ENCODE assay signal across 8 cellular contexts in the genomic region with DNA sequence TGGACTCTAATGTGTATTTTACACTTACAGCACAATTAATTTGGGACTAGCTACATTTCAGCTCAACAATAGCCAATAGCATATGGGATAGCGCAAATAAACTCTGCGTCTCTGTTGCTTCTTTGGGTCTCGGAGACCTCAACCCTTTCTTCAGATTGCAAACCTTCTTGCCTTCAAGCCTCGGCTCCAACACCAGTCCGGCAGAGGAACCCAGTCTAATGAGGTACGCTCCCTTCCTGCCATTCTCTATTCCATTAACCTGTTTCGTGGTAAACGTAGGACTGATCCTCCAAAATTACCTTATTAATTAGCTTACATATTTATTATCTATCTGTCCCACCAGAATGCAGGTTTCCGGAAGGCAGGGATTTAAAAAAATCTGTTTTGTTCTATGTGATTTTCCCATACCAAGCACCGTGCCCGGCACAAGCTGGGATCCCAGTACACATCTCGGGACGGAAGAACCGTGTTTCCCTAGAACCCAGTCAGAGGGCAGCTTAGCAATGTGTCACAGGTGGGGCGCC. TPM values are rescaled to one million over a fixed set of nuclear protein-coding genes. Genes with fewer than 3 reads are reported as not detected.
DNase-seq lines count a peak whose midpoint lies in the region; ATAC-seq and TF ChIP-seq lines count a peak whose summit lies in the region.

No MANE protein-coding gene starts in this region.

- H2BK120ac ChIP-seq in mesendoderm (ENCODE audit: low read depth, low read length), result no peak overlapping the region

- no peak overlapping the region for H2BK15ac ChIP-seq in mesendoderm (replicated peaks; ENCODE audit: low read depth)

- no peak for DNase-seq in heart left ventricle
- no peak for DNase-seq in Right ventricle myocardium inferior (ENCODE audit: missing footprints)
- no peak for DNase-seq in breast epithelium (ENCODE audit: low spot score in 2 of 2)
- DNase-seq in mesendoderm, result no peak
- no peak for DNase-seq in upper lobe of left lung
- DNase-seq in OCI-M2 (lab: John Stamatoyannopoulos, UW; ENCODE audit: unreplicated experiment), result no peak
- no peak for DNase-seq in left colon

- peaks cover 31% of the 10 kb centered on the region for H3K79me2 ChIP-seq in mesendoderm (ENCODE audit: control insufficient read depth, insufficient read depth, low read length)

- ATAC-seq in heart left ventricle, result no peak
- no peak for ATAC-seq in Right ventricle myocardium inferior
- no peak for ATAC-seq in upper lobe of left lung (ENCODE audit: low FRiP score in 2 of 2)
- no peak for ATAC-seq in GM18519 (IDR thresholded peaks at IDR 0.05; ENCODE audit: low FRiP score, unreplicated experiment)
- no peak for ATAC-seq in left colon

- peak overlapping the region; percentile 45 to 74 (median 60) for H3K4me3 ChIP-seq in heart left ventricle
- peak overlapping the region; percentile 58 to 80 (median 74) for H3K4me3 ChIP-seq in breast epithelium
- peak overlapping the region; percentile 67 for H3K4me3 ChIP-seq in mesendoderm (ENCODE audit: low read length)
- peak overlapping the region; percentile 55 to 81 (median 78) for H3K4me3 ChIP-seq in upper lobe of left lung

- H3K18ac ChIP-seq in mesendoderm (ENCODE audit: low read length), result no peak overlapping the region

- peaks cover 6% of the 10 kb centered on the region for H3K79me1 ChIP-seq in mesendoderm (ENCODE audit: low read length)

- H3K4ac ChIP-seq in mesendoderm (ENCODE audit: low read depth, low read length), result no peak overlapping the region

- H2AK5ac ChIP-seq in mesendoderm (ENCODE audit: low read length), result no peak overlapping the region

- H3K4me1 ChIP-seq in heart left ventricle (peaks cover 0 to 51% (median 2%) of the 10 kb centered on the region in 12 donors), breast epithelium (peaks cover 7 to 8% of the 10 kb centered on the region in 2 donors), mesendoderm (ENCODE audit: control insufficient read depth, low read depth, low read length) (peaks cover 3% of the 10 kb centered on the region), upper lobe of left lung (peaks cover 10 to 23% (median 15%) of the 10 kb centered on the region in 4 donors)

- TF ChIP-seq EP300 in upper lobe of left lung (IDR thresholded peaks at IDR 0.05), result no peak

- no peak overlapping the region for H4K5ac ChIP-seq in mesendoderm (ENCODE audit: low read length)

- H3K9me3 ChIP-seq in heart left ventricle (no peaks in the 10 kb centered on the region), breast epithelium (no peaks in the 10 kb centered on the region), upper lobe of left lung (no peaks in the 10 kb centered on the region)

- no peak overlapping the region for H4K8ac ChIP-seq in mesendoderm (ENCODE audit: low read depth, low read length)

- H3K9ac ChIP-seq in mesendoderm (ENCODE audit: low read length), result peak overlapping the region; percentile 98

- H3K56ac ChIP-seq in mesendoderm (ENCODE audit: low read length), result peak overlapping the region; percentile 97

- H3K36me3 ChIP-seq in heart left ventricle (no peaks in the 10 kb centered on the region), breast epithelium (no peaks in the 10 kb centered on the region), mesendoderm (ENCODE audit: control insufficient read depth, insufficient read depth, low read length) (peaks cover 1% of the 10 kb centered on the region), upper lobe of left lung (no peaks in the 10 kb centered on the region)

- intact Hi-C loops in heart left ventricle (cut with DNase I) (loop anchor here in 4 of 10 donors (5.0 to 10.0 kb wide), 4 partner anchors 148 to 168 kb away; no protein-coding TSS in a partner anchor), Right ventricle myocardium inferior (cut with DNase I) (loop anchor here (5.0 to 10.0 kb wide), 2 partner anchors 100 to 148 kb away; no protein-coding TSS in a partner anchor), breast epithelium (cut with DNase I; ENCODE audit: low total_unique reads) (no loop called here), left colon (cut with DNase I, micrococcal nuclease) (no loop called here)

- TF ChIP-seq POLR2A in heart left ventricle (IDR thresholded peaks at IDR 0.05), result no peak
- no peak for TF ChIP-seq POLR2A in breast epithelium (IDR thresholded peaks at IDR 0.05)
- TF ChIP-seq POLR2A in upper lobe of left lung (IDR thresholded peaks at IDR 0.05), result no peak

- peak overlapping the region in 5 of 12 donors; percentile 61 to 90 (median 71) for H3K27ac ChIP-seq in heart left ventricle
- H3K27ac ChIP-seq in breast epithelium, result peak overlapping the region in 1 of 2 donors; percentile 59
- no peak overlapping the region for H3K27ac ChIP-seq in mesendoderm (ENCODE audit: low read depth, low read length)
- H3K27ac ChIP-seq in upper lobe of left lung, result peak overlapping the region; percentile 88 to 96 (median 90)

- H3K27me3 ChIP-seq in heart left ventricle, result peaks cover 0 to 54% (median 20%) of the 10 kb centered on the region in 9 donors
- peaks cover 0 to 38% of the 10 kb centered on the region in 2 donors for H3K27me3 ChIP-seq in breast epithelium
- no peaks in the 10 kb centered on the region for H3K27me3 ChIP-seq in mesendoderm (ENCODE audit: insufficient read depth, low read length, poor library complexity)
- H3K27me3 ChIP-seq in upper lobe of left lung, result no peaks in the 10 kb centered on the region

- peak overlapping the region; percentile 67 for H2BK5ac ChIP-seq in mesendoderm (ENCODE audit: low read length)

- TF ChIP-seq CTCF in heart left ventricle (IDR thresholded peaks at IDR 0.05) (no peak), breast epithelium (IDR thresholded peaks at IDR 0.05) (no peak), upper lobe of left lung (IDR thresholded peaks at IDR 0.05) (no peak)

- H3K4me2 ChIP-seq in mesendoderm (ENCODE audit: low read length), result peak overlapping the region; percentile 82

- no peak overlapping the region for H3K23ac ChIP-seq in mesendoderm (ENCODE audit: low read length)

- 16 to 24% (median 19%) methylated on average over 14 to 15 of the region's 15 CpGs for WGBS in heart left ventricle, 4 donors
- WGBS in mesendoderm (ENCODE audit: extremely low coverage, insufficient coverage, low lambda C conversion rate), result no CpG with 5 or more reads among the region's 15 CpGs
- WGBS in upper lobe of left lung, 2 donors, result 16 to 21% methylated on average over 12 to 15 of the region's 15 CpGs

RNA-seq across cellular contexts. Expression of a gene that starts 0.5 kb away (rescaled TPM):
- total RNA-seq in heart left ventricle, result 10 to 100 TPM in 2 of 9 donors, 1 to 10 TPM in 7; 1.5 to 52.5 (median 2.7) TPM
- polyA plus RNA-seq in heart left ventricle, result 1 to 10 TPM; 1.0 TPM
- total RNA-seq in Right ventricle myocardium inferior, result 6.3 TPM
- total RNA-seq in breast epithelium, result 10 to 100 TPM; 14.7 to 42.6 (median 34.5) TPM
- 58.2 TPM for polyA plus RNA-seq in mesendoderm (2013, experiment 1 of 2)
- 58.7 TPM for polyA plus RNA-seq in mesendoderm (2013, experiment 2 of 2)
- total RNA-seq in upper lobe of left lung, result 100 to 1,000 TPM; 125 to 334 (median 213) TPM
- 10 to 100 TPM; 10.4 to 22.8 TPM for total RNA-seq in left colon
